Comparison of ENCODE assay signal across 26 cellular contexts in genomic region chr16:75258807-75259141, GRCh38. TPM values are rescaled to one million over a fixed set of nuclear protein-coding genes. Genes with fewer than 3 reads are reported as not detected.
DNase-seq lines count a peak whose midpoint lies in the region; ATAC-seq and TF ChIP-seq lines count a peak whose summit lies in the region.
"Had no signal": no experiment of that assay in that cellular context is flagged by ENCODE, and none has a peak within 500 bp of the region (broad histone marks: within the 10 kb centered on the region; RNA-seq: fewer than 3 reads in every experiment).

No MANE protein-coding gene starts in this region.

- H3K4me3 ChIP-seq in SK-N-SH (ENCODE audit: low read depth in 2 of 2, low read length in 1 of 2) (no peak overlapping the region), upper lobe of right lung (no peak overlapping the region), PC-9 (no peak overlapping the region)
- H3K4me3 ChIP-seq: A549, skin epidermis, tibial artery had no signal

- ATAC-seq in SK-N-SH treated with all-trans-retinoic acid at 6 μM for 48 hours, result no peak
- ATAC-seq in omental fat pad (ENCODE audit: low FRiP score), result no peak
- no peak for ATAC-seq in upper lobe of right lung
- ATAC-seq: A549; activated CD8-positive, alpha-beta T cell treated with anti-CD3 and anti-CD28 coated beads, Interleukin-2, amount 10 ng/mL, durations not matched to agents 7 days and 5 days; HepG2; left ventricle myocardium superior had no signal

- H3F3A ChIP-seq in SK-N-SH (replicated peaks; ENCODE audit: insufficient read depth), result peaks cover 23% of the 10 kb centered on the region
- peaks cover 12% of the 10 kb centered on the region; the same call in 1 of the 2 replicates for H3F3A ChIP-seq in PC-9 (ENCODE audit: insufficient read depth, low read depth)

- no peak for TF ChIP-seq RAD21 in SK-N-SH (IDR thresholded peaks at IDR 0.05; ENCODE audit: low read length)

- TF ChIP-seq CTCF in SK-N-SH (IDR thresholded peaks at IDR 0.05) (no peak), brain (conservative IDR thresholded peaks at IDR 0.05) (no peak), nephron (IDR thresholded peaks at IDR 0.05; ENCODE audit: unreplicated experiment in 3 of 3) (no peak), omental fat pad (IDR thresholded peaks at IDR 0.05) (no peak), upper lobe of right lung (IDR thresholded peaks at IDR 0.05) (no peak), PC-9 (conservative IDR thresholded peaks at IDR 0.05) (no peak)

- H2AFZ ChIP-seq in SK-N-SH (ENCODE audit: low read depth) (no peak overlapping the region), PC-9 (no peak overlapping the region)

- TF ChIP-seq EP300 in SK-N-SH (IDR thresholded peaks at IDR 0.05; ENCODE audit: borderline replicate concordance in 1 of 2, low read depth in 1 of 2, low read length in 1 of 2), result no peak

- H3K4me1 ChIP-seq in SK-N-SH (ENCODE audit: control insufficient read depth in 1 of 2, insufficient read depth in 2 of 2, low read depth in 1 of 2, low read length in 1 of 2), result peaks cover 44 to 80% of the 10 kb centered on the region in 2 experiments
- H3K4me1 ChIP-seq in upper lobe of right lung, result peaks cover 80% of the 10 kb centered on the region
- peaks cover 19% of the 10 kb centered on the region for H3K4me1 ChIP-seq in PC-9 (replicated peaks; ENCODE audit: insufficient read depth)

- no peaks in the 10 kb centered on the region for H3K9me3 ChIP-seq in SK-N-SH
- H3K9me3 ChIP-seq in upper lobe of right lung, result no peaks in the 10 kb centered on the region
- H3K9me3 ChIP-seq in PC-9 (ENCODE audit: insufficient read depth, low read depth), result no peaks in the 10 kb centered on the region
- H3K9me3 ChIP-seq: A549, BE2C, tibial artery had no signal

- H3K9me3 Mint-ChIP-seq in brain, result no peaks in the 10 kb centered on the region
- no peaks in the 10 kb centered on the region for H3K9me3 Mint-ChIP-seq in nephron
- H3K9me3 Mint-ChIP-seq: central memory CD8-positive, alpha-beta T cell had no signal

- peaks cover 99% of the 10 kb centered on the region for H4K20me1 ChIP-seq in SK-N-SH (ENCODE audit: insufficient read depth)
- peaks cover 83% of the 10 kb centered on the region for H4K20me1 ChIP-seq in PC-9 (ENCODE audit: insufficient read depth)

- H3K27me3 ChIP-seq in SK-N-SH (ENCODE audit: insufficient read depth) (no peaks in the 10 kb centered on the region), upper lobe of right lung (no peaks in the 10 kb centered on the region), PC-9 (ENCODE audit: insufficient read depth, low read depth) (no peaks in the 10 kb centered on the region)
- H3K27me3 ChIP-seq: BE2C, tibial artery had no signal

- no peak overlapping the region for H3K9ac ChIP-seq in SK-N-SH

- BruUV-seq in PC-9 (replicated peaks; lab: Mats Ljungman, UMichigan), result no TSS peak

- POLR2A ChIA-PET in SK-N-SH (lab: Yijun Ruan, JAX) (no interaction called here), PC-9 (lab: Charles Lee; ENCODE audit: unreplicated experiment) (no interaction called here)

- H3K79me2 ChIP-seq in SK-N-SH (ENCODE audit: insufficient read depth) (peaks cover 100% of the 10 kb centered on the region), PC-9 (ENCODE audit: low read depth) (peaks cover 89% of the 10 kb centered on the region)

- peak overlapping the region; percentile 44; the same call in 1 of the 2 replicates for H3K4me2 ChIP-seq in SK-N-SH
- no peak overlapping the region for H3K4me2 ChIP-seq in PC-9
- H3K4me2 ChIP-seq: A549 had no signal

- peaks cover 87% of the 10 kb centered on the region for H3K4me1 Mint-ChIP-seq in brain
- H3K4me1 Mint-ChIP-seq in nephron, result peaks cover 72% of the 10 kb centered on the region
- H3K4me1 Mint-ChIP-seq: central memory CD8-positive, alpha-beta T cell had no signal

- DNase-seq in SK-N-SH (peak; percentile 52), omental fat pad (ENCODE audit: low spot score) (no peak), upper lobe of right lung (no peak), GM19238 (ENCODE audit: insufficient read length, low spot score) (no peak), PC-9 (no peak)
- DNase-seq: activated CD4-positive, CD25-positive, alpha-beta regulatory T cell treated with anti-CD3 and anti-CD28 coated beads, Interleukin-2, amount 50 U/mL, for 72 hours; activated CD8-positive, alpha-beta T cell treated with anti-CD3 and anti-CD28 coated beads, Interleukin-2, amount 10 ng/mL, durations not matched to agents 7 days and 5 days; activated naive CD4-positive, alpha-beta T cell treated with Interleukin-2 at 50 U/mL for 16 hours; amygdala; BE2C; COR-L47; foreskin melanocyte; hippocampal formation; left ventricle myocardium superior; NCI-H526; SHP77; stimulated activated naive CD4-positive, alpha-beta T cell; tibial artery had no signal

- H3K27ac ChIP-seq in SK-N-SH (ENCODE audit: low read depth in 2 of 2, low read length in 1 of 2) (peak overlapping the region in 1 of 2 experiments; percentile 8; a peak in 1 of 4 replicates), upper lobe of right lung (no peak overlapping the region), PC-9 (no peak overlapping the region)
- H3K27ac ChIP-seq: A549 had no signal

- 67% methylated on average over 4 of the region's 6 CpGs for WGBS in SK-N-SH (ENCODE audit: low lambda C conversion rate)

- H3K27me3 Mint-ChIP-seq in brain, result no peaks in the 10 kb centered on the region
- no peaks in the 10 kb centered on the region for H3K27me3 Mint-ChIP-seq in nephron (ENCODE audit: low read depth)

- intact Hi-C loops in upper lobe of right lung (cut with DNase I) (no loop called here), PC-9 (cut with micrococcal nuclease; ENCODE audit: unreplicated experiment) (no loop called here)

- H3K9me2 ChIP-seq in SK-N-SH (no peaks in the 10 kb centered on the region), PC-9 (ENCODE audit: insufficient read depth) (no peaks in the 10 kb centered on the region)

- H3K36me3 ChIP-seq in SK-N-SH (replicated peaks in 1 of 2; ENCODE audit: control insufficient read depth in 1 of 2, insufficient read depth in 2 of 2, low read length in 1 of 2), result peaks cover 9 to 12% of the 10 kb centered on the region in 2 experiments
- H3K36me3 ChIP-seq in upper lobe of right lung, result no peaks in the 10 kb centered on the region
- 0 out of 2 replicates have a peak, but pooled peaks cover 3% of the 10 kb centered on the region for H3K36me3 ChIP-seq in PC-9 (ENCODE audit: low read depth)
- H3K36me3 ChIP-seq: BE2C, tibial artery had no signal

- H3K27ac Mint-ChIP-seq in brain (peak overlapping the region in 4 of 5 experiments; percentile 41 to 94 (median 74)), nephron (peak overlapping the region in 2 of 3 experiments; percentile 49 to 81)
- H3K27ac Mint-ChIP-seq: activated CD8-positive, alpha-beta T cell treated with anti-CD3 and anti-CD28 coated beads, Interleukin-2, amount 10 ng/mL, durations not matched to agents 7 days and 5 days had no signal

- CTCF ChIA-PET in SK-N-SH (lab: Yijun Ruan, JAX) (no interaction called here), PC-9 (lab: Charles Lee) (no interaction called here)

- no peaks in the 10 kb centered on the region for H3K36me3 Mint-ChIP-seq in brain
- H3K36me3 Mint-ChIP-seq in nephron (ENCODE audit: low read depth), result peaks cover 5% of the 10 kb centered on the region

- H3K4me3 Mint-ChIP-seq in brain, result peak overlapping the region in 1 of 5 experiments; percentile 20
- no peak overlapping the region for H3K4me3 Mint-ChIP-seq in nephron
- H3K4me3 Mint-ChIP-seq: activated CD8-positive, alpha-beta T cell treated with anti-CD3 and anti-CD28 coated beads, Interleukin-2, amount 10 ng/mL, durations not matched to agents 7 days and 5 days; central memory CD8-positive, alpha-beta T cell had no signal

TF ChIP-seq in SK-N-SH, 30 proteins besides CTCF, POLR2A, EP300 and RAD21:
- no peak for TF ChIP-seq SIN3A (IDR thresholded peaks at IDR 0.05; ENCODE audit: borderline replicate concordance, low read depth, low read length)

TF ChIP-seq in SK-N-SH treated with all-trans-retinoic acid at 6 μM for 48 hours, 23 proteins besides CTCF, POLR2A, EP300 and RAD21:
- no peak for TF ChIP-seq CSDC2 (CRISPR knock-in tag; IDR thresholded peaks at IDR 0.05)
- TF ChIP-seq RARB (CRISPR knock-in tag; IDR thresholded peaks at IDR 0.05), result no peak
- TF ChIP-seq ZFP3 (CRISPR knock-in tag; IDR thresholded peaks at IDR 0.05), result no peak

RNA-seq across cellular contexts. Expression of gene BCAR1, which starts 7.3 kb away (rescaled TPM):
- 29.2 and 45.1 TPM in 2 replicates for polyA plus RNA-seq in SK-N-SH (2012; rRNA removed)
- polyA plus RNA-seq in SK-N-SH (2012; cell fraction: cytosol; rRNA removed), result 18.4 and 30.6 TPM in 2 replicates
- polyA plus RNA-seq in SK-N-SH (2012; cell fraction: nucleus; rRNA removed), result 120 and 189 TPM in 2 replicates
- polyA plus RNA-seq in brain (ENCODE audit: insufficient read depth, low read depth, low replicate concordance), result 76.8 TPM
- 10 to 100 TPM; 30.1 to 98.0 (median 38.0) TPM for total RNA-seq in omental fat pad
- total RNA-seq in upper lobe of right lung, result 61.7 TPM
- total RNA-seq in PC-9 (2021), result 53.9 and 62.5 TPM in 2 replicates

RNA-seq across cellular contexts. Expression of gene CTRB1, which starts 40.0 kb away (rescaled TPM):
- polyA plus RNA-seq in SK-N-SH (2012; rRNA removed), result not detected in 2 replicates
- polyA plus RNA-seq in SK-N-SH (2012; cell fraction: cytosol; rRNA removed), result not detected in 2 replicates
- polyA plus RNA-seq in SK-N-SH (2012; cell fraction: nucleus; rRNA removed), result not detected in 2 replicates
- polyA plus RNA-seq in brain (ENCODE audit: insufficient read depth, low read depth, low replicate concordance), result not detected
- under 1 TPM in 1 of 4 donors, not detected in 3; 0.69 TPM for total RNA-seq in omental fat pad
- not detected for total RNA-seq in upper lobe of right lung
- not detected in 2 replicates for total RNA-seq in PC-9 (2021)
- total RNA-seq: activated CD8-positive, alpha-beta T cell treated with anti-CD3 and anti-CD28 coated beads, Interleukin-2, amount 10 ng/mL, durations not matched to agents 7 days and 5 days; Daoy; HepG2; left ventricle myocardium superior had no signal
- polyA plus RNA-seq: A549, HepG2 had no signal

RNA-seq across cellular contexts. Expression of gene CTRB2, which starts 51.8 kb away (rescaled TPM):
- not detected in 2 replicates for polyA plus RNA-seq in SK-N-SH (2012; rRNA removed)
- polyA plus RNA-seq in SK-N-SH (2012; cell fraction: cytosol; rRNA removed), result not detected in 2 replicates
- polyA plus RNA-seq in SK-N-SH (2012; cell fraction: nucleus; rRNA removed), result 0.04 TPM in 1 of 2 replicates, not detected in the other
- not detected for polyA plus RNA-seq in brain (ENCODE audit: insufficient read depth, low read depth, low replicate concordance)
- not detected for total RNA-seq in omental fat pad
- total RNA-seq in upper lobe of right lung, result 0.78 TPM
- not detected in 2 replicates for total RNA-seq in PC-9 (2021)
- total RNA-seq: activated CD8-positive, alpha-beta T cell treated with anti-CD3 and anti-CD28 coated beads, Interleukin-2, amount 10 ng/mL, durations not matched to agents 7 days and 5 days; Daoy; HepG2; left ventricle myocardium superior had no signal
- polyA plus RNA-seq: A549 had no signal
